Comparison of ENCODE assay signal across 8 cellular contexts in the genomic region with DNA sequence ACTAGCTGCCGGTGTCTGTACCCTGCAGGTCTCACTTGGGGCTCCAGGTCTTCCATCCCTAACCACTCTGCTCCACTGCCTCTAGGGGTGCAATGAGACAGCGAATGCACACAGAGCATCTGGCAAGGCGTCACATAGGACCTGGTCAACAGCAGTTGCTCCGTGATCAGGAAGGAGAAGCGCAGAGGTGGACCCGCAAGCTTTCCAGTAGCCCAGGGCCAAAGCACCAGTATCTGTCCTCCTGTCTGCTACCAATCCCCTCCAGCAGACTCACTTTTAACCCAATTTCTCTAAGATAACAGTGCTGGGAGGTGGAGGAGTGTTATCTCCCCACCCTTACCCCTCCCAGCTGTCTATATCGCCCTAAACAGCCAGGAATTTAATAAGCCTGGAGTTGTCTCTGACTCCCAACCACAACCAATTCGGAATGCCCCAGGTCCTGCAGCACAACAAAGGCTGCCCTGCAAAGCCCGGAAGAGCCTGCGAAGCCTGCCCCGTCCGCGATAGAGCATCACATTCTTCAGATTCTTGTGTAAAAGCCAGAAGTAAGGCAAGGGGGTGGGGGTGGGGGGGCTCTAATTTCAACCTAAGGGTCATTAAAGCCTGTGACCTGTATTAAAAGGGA. TPM values are rescaled to one million over a fixed set of nuclear protein-coding genes. Genes with fewer than 3 reads are reported as not detected.
DNase-seq lines count a peak whose midpoint lies in the region; ATAC-seq lines count a peak whose summit lies in the region.

No MANE protein-coding gene starts in this region.

- H3K27ac Mint-ChIP-seq in T-helper 17 cell, result peak overlapping the region; percentile 100
- H3K27ac Mint-ChIP-seq in naive thymus-derived CD4-positive, alpha-beta T cell, result peak overlapping the region; percentile 88 to 99 (median 97)

- H3K4me1 ChIP-seq in GM23248 (ENCODE audit: insufficient read depth), result peaks cover 92% of the 10 kb centered on the region
- peaks cover 99% of the 10 kb centered on the region in 2 donors for H3K4me1 ChIP-seq in naive thymus-derived CD4-positive, alpha-beta T cell (ENCODE audit: control insufficient read depth in 2 of 2, insufficient read depth in 2 of 2, low read length in 2 of 2)

- H3K9me3 ChIP-seq in GM23248 (ENCODE audit: low read depth), result no peaks in the 10 kb centered on the region
- H3K9me3 ChIP-seq in T-helper 17 cell (ENCODE audit: control insufficient read depth, low read length, poor library complexity, severe bottlenecking), result no peaks in the 10 kb centered on the region
- H3K9me3 ChIP-seq in naive thymus-derived CD4-positive, alpha-beta T cell (ENCODE audit: control insufficient read depth in 2 of 3, low read length in 3 of 3), result no peaks in the 10 kb centered on the region

- ATAC-seq in T-helper 17 cell (peak; percentile 12), GM21723 (IDR thresholded peaks at IDR 0.05; ENCODE audit: unreplicated experiment) (no peak), GM21423 (IDR thresholded peaks at IDR 0.05; ENCODE audit: unreplicated experiment) (no peak), GM21447 (IDR thresholded peaks at IDR 0.05; ENCODE audit: unreplicated experiment) (no peak)
- ATAC-seq in naive thymus-derived CD4-positive, alpha-beta T cell, result no peak

- intact Hi-C loops in naive thymus-derived CD4-positive, alpha-beta T cell (cut with micrococcal nuclease), result loop anchor here in 1 of 2 donors (1.0 to 5.0 kb wide), 3 partner anchors 17 to 102 kb away; no protein-coding TSS in a partner anchor

- peak overlapping the region; percentile 91 for H3K4me3 Mint-ChIP-seq in T-helper 17 cell
- peak overlapping the region; percentile 71 to 93 (median 87) for H3K4me3 Mint-ChIP-seq in naive thymus-derived CD4-positive, alpha-beta T cell

- H4K20me1 ChIP-seq in GM23248 (ENCODE audit: insufficient read depth), result peaks cover 28% of the 10 kb centered on the region

- H3F3A ChIP-seq in GM23248 (ENCODE audit: insufficient read depth), result peaks cover 70% of the 10 kb centered on the region

- H3K79me2 ChIP-seq in GM23248 (ENCODE audit: insufficient read depth), result peaks cover 100% of the 10 kb centered on the region

- no peaks in the 10 kb centered on the region for H3K27me3 Mint-ChIP-seq in T-helper 17 cell
- H3K27me3 Mint-ChIP-seq in naive thymus-derived CD4-positive, alpha-beta T cell, result no peaks in the 10 kb centered on the region

- H3K4me1 Mint-ChIP-seq in T-helper 17 cell, result peaks cover 79% of the 10 kb centered on the region
- peaks cover 85 to 100% (median 97%) of the 10 kb centered on the region in 7 donors for H3K4me1 Mint-ChIP-seq in naive thymus-derived CD4-positive, alpha-beta T cell

- no peaks in the 10 kb centered on the region for H3K36me3 ChIP-seq in GM23248 (ENCODE audit: low read depth)
- H3K36me3 ChIP-seq in naive thymus-derived CD4-positive, alpha-beta T cell (ENCODE audit: control insufficient read depth in 2 of 3, insufficient read depth in 3 of 3, low read length in 3 of 3), result peaks cover 0 to 12% (median 9%) of the 10 kb centered on the region in 3 experiments

- H3K9ac ChIP-seq in GM23248, result no peak overlapping the region

- WGBS in GM23248 (ENCODE audit: low coverage in 1 of 2, low lambda C conversion rate in 2 of 2, missing lambda C conversion rate in 2 of 2), 2 experiments, result 51 to 63% methylated on average over 13 of the region's 13 CpGs

- peaks cover 2% of the 10 kb centered on the region for H3K36me3 Mint-ChIP-seq in T-helper 17 cell (ENCODE audit: low read depth)
- peaks cover 0 to 33% (median 17%) of the 10 kb centered on the region in 5 donors for H3K36me3 Mint-ChIP-seq in naive thymus-derived CD4-positive, alpha-beta T cell

- CTCF ChIA-PET in naive thymus-derived CD4-positive, alpha-beta T cell (lab: Charles Lee), result no interaction called here

- in situ Hi-C loops in GM23248 (cut with MboI), result no loop called here

- H3K4me3 ChIP-seq in GM23248, result 0 out of 2 replicates have a peak overlapping the region, but pooled peaks have one; percentile 14
- H3K4me3 ChIP-seq in naive thymus-derived CD4-positive, alpha-beta T cell (ENCODE audit: low read length), result peak overlapping the region; percentile 43

- DNase-seq in GM23248, result peak; percentile 74
- DNase-seq in T-helper 17 cell, result peak in 1 of 3 donors; percentile 38
- no peak for DNase-seq in epithelial cell of prostate (ENCODE audit: low read depth, low spot score)
- DNase-seq in naive thymus-derived CD4-positive, alpha-beta T cell, result peak in 1 of 9 donors; percentile 17
- no peak for DNase-seq in mucosa of gallbladder (ENCODE audit: low spot score)

- H2AFZ ChIP-seq in GM23248, result no peak overlapping the region

- peak overlapping the region; percentile 66 for H3K27ac ChIP-seq in GM23248
- H3K27ac ChIP-seq in epithelial cell of prostate, result peak overlapping the region; percentile 99
- peak overlapping the region; percentile 93 for H3K27ac ChIP-seq in naive thymus-derived CD4-positive, alpha-beta T cell (ENCODE audit: low read depth, low read length)

- H3K9me2 ChIP-seq in GM23248 (ENCODE audit: insufficient read depth), result no peaks in the 10 kb centered on the region

- H3K4me2 ChIP-seq in GM23248 (ENCODE audit: unreplicated experiment), result peak overlapping the region; percentile 45

- POLR2A ChIA-PET in naive thymus-derived CD4-positive, alpha-beta T cell (lab: Charles Lee), result interaction anchor here (35.9 to 47.8 kb wide), 2 partner anchors 3 to 14 kb away, joined by 1512 read pairs; partner anchors contain the start of gene MYH9

- H3K9me3 Mint-ChIP-seq in naive thymus-derived CD4-positive, alpha-beta T cell, result no peaks in the 10 kb centered on the region

- no peaks in the 10 kb centered on the region for H3K27me3 ChIP-seq in GM23248 (replicated peaks; ENCODE audit: insufficient read depth)
- H3K27me3 ChIP-seq in naive thymus-derived CD4-positive, alpha-beta T cell (ENCODE audit: control insufficient read depth in 2 of 2, insufficient read depth in 2 of 2, low read length in 2 of 2), result no peaks in the 10 kb centered on the region

RNA-seq across cellular contexts. Expression of gene MYH9, which starts 19.3 kb away (rescaled TPM):
- total RNA-seq in GM23248 (2014; rRNA removed; shearing (Covaris generic)), result 420 and 453 TPM in 2 replicates
- polyA plus RNA-seq in GM23248 (2016; fragmentation: Nextera tagmentation; extraction: Ambion mirVana), result 282 and 287 TPM in 2 replicates
- 1,000 to 10,000 TPM; 1,038 to 1,220 TPM for total RNA-seq in T-helper 17 cell
- total RNA-seq in naive thymus-derived CD4-positive, alpha-beta T cell, result 100 to 1,000 TPM; 650 to 900 (median 803) TPM
- polyA plus RNA-seq in naive thymus-derived CD4-positive, alpha-beta T cell, result 100 to 1,000 TPM in 1 of 2 donors, 10 to 100 TPM in 1; 95.5 to 501 TPM
- total RNA-seq in mucosa of gallbladder, result 544 TPM
